ENCODE assay signal across 16 cellular contexts in the genomic region with DNA sequence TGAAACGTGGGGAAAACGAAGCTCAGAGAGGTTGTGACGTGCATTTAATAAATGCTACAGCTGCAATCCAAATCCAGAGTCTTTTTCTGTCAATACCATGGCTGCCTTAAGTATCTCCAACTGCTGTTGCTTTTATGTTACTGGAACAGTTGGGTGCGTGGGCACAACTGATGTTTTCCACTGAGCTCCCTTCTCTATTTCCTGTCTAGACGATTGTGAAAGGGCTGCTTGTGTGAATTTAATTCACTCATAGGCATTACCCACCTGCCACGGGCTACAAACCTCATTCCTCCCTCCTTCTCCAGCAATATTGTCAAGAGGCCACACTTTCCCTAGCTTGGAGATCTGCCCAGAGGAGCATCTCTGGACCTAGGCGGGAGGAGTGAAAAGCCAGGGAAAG.
DNase-seq lines count a peak whose midpoint lies in the region; ATAC-seq, FAIRE-seq and TF ChIP-seq lines count a peak whose summit lies in the region.
"Had no signal": no experiment of that assay in that cellular context is flagged by ENCODE, and none has a peak within 500 bp of the region (broad histone marks: within the 10 kb centered on the region; RNA-seq: fewer than 3 reads in every experiment).

No MANE protein-coding gene starts in this region.

- TF ChIP-seq CTCF in endothelial cell of umbilical vein (IDR thresholded peaks at IDR 0.05; ENCODE audit: extremely low read depth in 1 of 2, insufficient read depth in 1 of 2, low read depth in 1 of 2, low read length in 2 of 2), result no peak

- H3K9ac ChIP-seq in endothelial cell of umbilical vein (replicated peaks; ENCODE audit: extremely low read depth, insufficient read depth, low read length), result no peak overlapping the region
- H3K9ac ChIP-seq: neural progenitor cell had no signal

- no peaks in the 10 kb centered on the region for H4K20me1 ChIP-seq in endothelial cell of umbilical vein (replicated peaks; ENCODE audit: control insufficient read depth, extremely low read depth, insufficient read depth, low read length)

- H3K27ac ChIP-seq in endothelial cell of umbilical vein (ENCODE audit: insufficient read depth, low read depth, low read length) (no peak overlapping the region), thymus (ENCODE audit: low read depth) (peak overlapping the region; percentile 74)
- H3K27ac ChIP-seq: cardiac muscle cell, neural progenitor cell, SJSA1, upper lobe of left lung had no signal

- H3K9me3 ChIP-seq in endothelial cell of umbilical vein (replicated peaks; ENCODE audit: control insufficient read depth, insufficient read depth, low read length) (no peaks in the 10 kb centered on the region), thymus (ENCODE audit: control insufficient read depth) (no peaks in the 10 kb centered on the region)
- H3K9me3 ChIP-seq: sigmoid colon, SJSA1, upper lobe of left lung had no signal

- intact Hi-C loops in endothelial cell of umbilical vein (cut with micrococcal nuclease), result no loop called here

- no peak overlapping the region for H3K4me2 ChIP-seq in endothelial cell of umbilical vein (ENCODE audit: insufficient read depth, low read length)
- H3K4me2 ChIP-seq: neural progenitor cell had no signal

- H3K27me3 ChIP-seq in endothelial cell of umbilical vein (ENCODE audit: control insufficient read depth in 2 of 2, insufficient read depth in 2 of 2, low read length in 2 of 2) (peaks cover 0 to 2% of the 10 kb centered on the region in 2 experiments), thymus (ENCODE audit: control insufficient read depth, insufficient read depth) (no peaks in the 10 kb centered on the region)
- H3K27me3 ChIP-seq: cardiac muscle cell, neural progenitor cell, sigmoid colon, SJSA1, upper lobe of left lung had no signal

- CTCF ChIA-PET in endothelial cell of umbilical vein (lab: Charles Lee), result no interaction called here

- H3K9me1 ChIP-seq in endothelial cell of umbilical vein (replicated peaks; ENCODE audit: control insufficient read depth, extremely low read depth, insufficient read depth, low read length), result no peaks in the 10 kb centered on the region

- dilution Hi-C loops in endothelial cell of umbilical vein (cut with MboI; ENCODE audit: extremely low pct_ligation_motif_present, low sequenced_read_pairs), result no loop called here

- H3K79me2 ChIP-seq in endothelial cell of umbilical vein (ENCODE audit: control insufficient read depth, insufficient read depth, low read length), result no peaks in the 10 kb centered on the region

- no peaks in the 10 kb centered on the region for H3K4me1 ChIP-seq in endothelial cell of umbilical vein (ENCODE audit: control insufficient read depth, extremely low read depth, insufficient read depth, low read length)
- H3K4me1 ChIP-seq in thymus (ENCODE audit: control insufficient read depth, insufficient read depth, low read length), result no peaks in the 10 kb centered on the region
- H3K4me1 ChIP-seq: neural progenitor cell had no signal

- peak; percentile 28 for DNase-seq in stimulated activated CD4-positive, alpha-beta T cell treated with anti-CD3 and anti-CD28 coated beads, Interleukin-12 subunit alpha, Interleukin-12 subunit beta, amount 100 ng/mL, for 4 hours
- DNase-seq in stimulated activated CD4-positive, alpha-beta T cell treated with anti-CD3 and anti-CD28 coated beads, Interleukin-2, amount 100 ng/mL, for 48 hours, result no peak
- DNase-seq in activated T-cell treated with anti-CD3 and anti-CD28 coated beads for 24 hours (ENCODE audit: low read depth) (peak; percentile 38), endothelial cell of umbilical vein (ENCODE audit: low read depth, low spot score) (peak; percentile 11), kidney tubule cell (ENCODE audit: low spot score) (no peak), SKM-1 (lab: John Stamatoyannopoulos, UW; ENCODE audit: unreplicated experiment) (no peak)
- DNase-seq: mammary epithelial cell, NCI-H2171 treated with DMSO at 0.1 percent for 48 hours, sigmoid colon, upper lobe of left lung had no signal

- H3K36me3 ChIP-seq in endothelial cell of umbilical vein (ENCODE audit: control insufficient read depth in 2 of 2, extremely low read depth in 1 of 2, insufficient read depth in 2 of 2, low read length in 2 of 2), result no peaks in the 10 kb centered on the region
- H3K36me3 ChIP-seq in thymus (ENCODE audit: control insufficient read depth, insufficient read depth), result no peaks in the 10 kb centered on the region
- H3K36me3 ChIP-seq: cardiac muscle cell, neural progenitor cell, sigmoid colon, SJSA1, upper lobe of left lung had no signal

- no peak for TF ChIP-seq POLR2A in endothelial cell of umbilical vein (IDR thresholded peaks at IDR 0.05; ENCODE audit: low read depth, low read length)

- H3K4me3 ChIP-seq in endothelial cell of umbilical vein (replicated peaks in 1 of 3; ENCODE audit: insufficient read depth in 1 of 3, low read depth in 1 of 3, low read length in 3 of 3) (no peak overlapping the region), thymus (ENCODE audit: low read length) (no peak overlapping the region)
- H3K4me3 ChIP-seq: cardiac muscle cell, neural progenitor cell, sigmoid colon, SJSA1, upper lobe of left lung had no signal

- 59% methylated on average over 7 of the region's 7 CpGs for WGBS in thymus

- POLR2A ChIA-PET in endothelial cell of umbilical vein (lab: Charles Lee), result no interaction called here

- no peak for ATAC-seq in HG03354 (IDR thresholded peaks at IDR 0.05; ENCODE audit: poor library complexity, severe bottlenecking, unreplicated experiment)

- BruUV-seq in endothelial cell of umbilical vein (replicated peaks; lab: Mats Ljungman, UMichigan), result no TSS peak

- no peak for FAIRE-seq in endothelial cell of umbilical vein (lab: Jason Lieb, UNC)
- FAIRE-seq: frontal cortex had no signal

- H2AFZ ChIP-seq in endothelial cell of umbilical vein (ENCODE audit: low read depth, low read length), result no peak overlapping the region
- H2AFZ ChIP-seq: neural progenitor cell had no signal

TF ChIP-seq in endothelial cell of umbilical vein, 7 proteins besides CTCF, POLR2A, EP300 and RAD21:
- TF ChIP-seq EZH2 (IDR thresholded peaks at IDR 0.05; ENCODE audit: borderline replicate concordance, low read depth, low read length, severe bottlenecking), result no peak
- TF ChIP-seq JUN (IDR thresholded peaks at IDR 0.05; ENCODE audit: borderline replicate concordance, insufficient read depth, insufficient read length, low read depth), result no peak
- no peak for TF ChIP-seq MYC (IDR thresholded peaks at IDR 0.05; ENCODE audit: low read depth, low read length)

Comparison
In these comparisons a context has a peak if more than half of its experiments do, and no peak if none do; other contexts are left out.
1. DNase-seq: peak in stimulated activated CD4-positive, alpha-beta T cell treated with anti-CD3 and anti-CD28 coated beads, Interleukin-12 subunit alpha, Interleukin-12 subunit beta, amount 100 ng/mL, for 4 hours (single experiment), activated T-cell treated with anti-CD3 and anti-CD28 coated beads for 24 hours (single experiment) and endothelial cell of umbilical vein (single experiment); none in stimulated activated CD4-positive, alpha-beta T cell treated with anti-CD3 and anti-CD28 coated beads, Interleukin-2, amount 100 ng/mL, for 48 hours (0 of 2), kidney tubule cell (single experiment) and SKM-1 (single experiment).